ENCODE assay signal across 7 cellular contexts in the genomic region with DNA sequence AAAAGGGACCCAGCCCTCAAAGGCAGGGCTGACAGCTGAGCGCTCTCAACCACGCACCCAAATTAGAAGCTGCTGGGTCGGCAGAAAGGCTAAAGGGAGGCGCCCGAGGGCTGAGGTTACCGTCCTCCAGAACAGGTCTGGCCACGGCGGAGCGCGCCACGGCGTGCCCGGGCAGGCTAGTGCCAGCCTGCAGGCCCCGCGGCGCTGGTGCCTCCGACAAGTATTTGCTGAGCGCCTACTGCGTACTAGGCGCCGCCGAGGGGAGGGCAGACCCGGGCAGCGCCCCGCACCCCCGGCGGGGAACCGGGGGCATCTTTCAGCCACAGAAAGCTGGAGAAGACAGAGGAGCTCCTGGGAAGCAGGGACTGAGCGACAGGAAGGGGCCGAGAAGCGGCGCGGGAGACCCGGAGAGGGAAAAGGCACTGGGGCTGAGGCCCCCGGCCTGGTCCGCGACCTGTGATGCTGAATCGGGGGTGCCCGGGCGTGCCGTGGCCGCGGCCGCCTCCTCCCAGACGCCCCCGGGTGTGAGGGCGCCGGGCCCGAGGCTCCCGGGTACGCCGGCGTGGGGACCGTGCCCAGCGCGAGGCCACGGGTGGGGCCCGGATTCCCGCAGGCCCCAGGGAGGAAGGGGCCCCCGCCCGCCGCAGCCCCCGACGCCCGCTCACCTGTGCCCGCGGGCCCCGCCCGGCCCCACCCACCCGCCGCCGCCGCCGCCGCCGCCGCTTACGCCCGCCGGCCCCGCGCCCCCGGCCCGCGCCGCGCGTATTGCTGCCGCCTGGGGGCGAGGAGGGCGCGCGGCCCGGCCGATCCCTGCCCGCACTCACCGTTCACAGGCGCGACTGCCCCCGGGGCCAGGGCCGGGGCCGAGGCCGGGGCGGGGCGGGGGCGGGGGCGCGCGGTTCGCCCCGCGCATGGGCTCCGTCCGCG. TPM values are rescaled to one million over a fixed set of nuclear protein-coding genes. Genes with fewer than 3 reads are reported as not detected.
DNase-seq lines count a peak whose midpoint lies in the region; ATAC-seq and TF ChIP-seq lines count a peak whose summit lies in the region.

No MANE protein-coding gene starts in this region.

- TF ChIP-seq CTCF in GM12875 (IDR thresholded peaks at IDR 0.05; ENCODE audit: borderline replicate concordance, insufficient read depth, low read depth, low read length) (no peak), RWPE2 (IDR thresholded peaks at IDR 0.05; ENCODE audit: poor library complexity, severe bottlenecking) (peak; percentile 10), lower leg skin (IDR thresholded peaks at IDR 0.05) (no peak), thoracic aorta (IDR thresholded peaks at IDR 0.05) (no peak)

- TF ChIP-seq POLR2A in lower leg skin (IDR thresholded peaks at IDR 0.05) = no peak

- H3K9me3 ChIP-seq in RWPE2 (ENCODE audit: severe bottlenecking) = no peaks in the 10 kb centered on the region
- H3K9me3 ChIP-seq in thoracic aorta = no peaks in the 10 kb centered on the region

- DNase-seq in RWPE2 (ENCODE audit: low spot score) (peak; percentile 91), caudate nucleus (lab: John Stamatoyannopoulos, UW) (peak in 20 of 61 donors; percentile 10 to 60 (median 39)), lower leg skin (ENCODE audit: low spot score in 2 of 2) (peak; percentile 82 to 95), thoracic aorta (ENCODE audit: low spot score) (no peak)

- peak; percentile 3 for ATAC-seq in HG02798 (IDR thresholded peaks at IDR 0.05; ENCODE audit: poor library complexity, unreplicated experiment)
- peak; percentile 43 for ATAC-seq in RWPE2 (ENCODE audit: low read depth)
- no peak for ATAC-seq in thoracic aorta (ENCODE audit: insufficient number of reproducible peaks, low FRiP score, low read depth)
- no peak for ATAC-seq in HG03378 (IDR thresholded peaks at IDR 0.05; ENCODE audit: unreplicated experiment)

- peaks cover 28% of the 10 kb centered on the region for H3K36me3 ChIP-seq in RWPE2 (ENCODE audit: low read depth)
- peaks cover 12% of the 10 kb centered on the region for H3K36me3 ChIP-seq in thoracic aorta

- H3K27ac ChIP-seq in RWPE2 (ENCODE audit: poor library complexity, severe bottlenecking) (peak overlapping the region; percentile 91), caudate nucleus (ENCODE audit: low read depth, low read length) (peak overlapping the region; percentile 67), thoracic aorta (peak overlapping the region in 1 of 2 donors; percentile 44)

- WGBS in lower leg skin, 2 donors = 2% methylated on average over 35 to 46 of the region's 115 CpGs

- intact Hi-C loops in lower leg skin (cut with DNase I; ENCODE audit: low total_unique reads) = no loop called here

- H3K27me3 ChIP-seq in RWPE2 (ENCODE audit: insufficient read depth, poor library complexity, severe bottlenecking) (no peaks in the 10 kb centered on the region), thoracic aorta (replicated peaks; ENCODE audit: insufficient read depth) (no peaks in the 10 kb centered on the region)

- H3K4me1 ChIP-seq in RWPE2 (ENCODE audit: insufficient read depth, poor library complexity, severe bottlenecking) (no peaks in the 10 kb centered on the region), thoracic aorta (ENCODE audit: control insufficient read depth in 1 of 2, low read depth in 2 of 2) (peaks cover 16 to 35% of the 10 kb centered on the region in 2 donors)

- peak overlapping the region; percentile 83 for H3K4me3 ChIP-seq in GM12875 (ENCODE audit: low read depth, low read length)
- peak overlapping the region; percentile 88 for H3K4me3 ChIP-seq in RWPE2 (ENCODE audit: severe bottlenecking)
- H3K4me3 ChIP-seq in lower leg skin (ENCODE audit: low read depth, poor library complexity, severe bottlenecking) = peak overlapping the region; percentile 43
- peak overlapping the region; percentile 96 for H3K4me3 ChIP-seq in thoracic aorta

RNA-seq across cellular contexts. Expression of gene HRAS, which starts 0.5 kb away (rescaled TPM):
- total RNA-seq in lower leg skin (100 to 1,000 TPM in 3 of 4 donors, 10 to 100 TPM in 1; 98.5 to 196 (median 117) TPM), thoracic aorta (10 to 100 TPM; 17.7 to 32.4 TPM)

RNA-seq across cellular contexts. Expression of gene LRRC56, which starts 2.5 kb away (rescaled TPM):
- total RNA-seq in lower leg skin (1 to 10 TPM; 1.5 to 2.7 (median 1.8) TPM), thoracic aorta (under 1 TPM in 1 of 2 donors, not detected in 1; 0.41 TPM)

RNA-seq across cellular contexts. Expression of gene LMNTD2, which starts 25.7 kb away (rescaled TPM):
- total RNA-seq in lower leg skin (10 to 100 TPM in 2 of 4 donors, 1 to 10 TPM in 2; 7.6 to 20.4 (median 11.2) TPM), thoracic aorta (1 to 10 TPM; 1.1 to 2.7 TPM)

RNA-seq across cellular contexts. Expression of gene RASSF7, which starts 25.9 kb away (rescaled TPM):
- total RNA-seq in lower leg skin = 100 to 1,000 TPM in 3 of 4 donors, 10 to 100 TPM in 1; 99.7 to 174 (median 139) TPM
- 10 to 100 TPM in 1 of 2 donors, 1 to 10 TPM in 1; 7.3 to 20.6 TPM for total RNA-seq in thoracic aorta

RNA-seq across cellular contexts. Expression of gene RNH1, which starts 27.8 kb away (rescaled TPM):
- total RNA-seq in lower leg skin (100 to 1,000 TPM; 419 to 465 (median 446) TPM), thoracic aorta (100 to 1,000 TPM; 224 to 355 TPM)

Comparison
In these comparisons a context has a peak if more than half of its experiments do, and no peak if none do; other contexts are left out.
1. H3K4me3 ChIP-seq: peak in every context shown above with its lines; median percentile 96 in thoracic aorta; 88 in RWPE2; 83 in GM12875; 43 in lower leg skin.
2. ATAC-seq: peak in HG02798 (single experiment) and RWPE2 (single experiment); none in thoracic aorta (single experiment) and HG03378 (single experiment).